ENCODE assay signal across 1 cellular context in the genomic region with DNA sequence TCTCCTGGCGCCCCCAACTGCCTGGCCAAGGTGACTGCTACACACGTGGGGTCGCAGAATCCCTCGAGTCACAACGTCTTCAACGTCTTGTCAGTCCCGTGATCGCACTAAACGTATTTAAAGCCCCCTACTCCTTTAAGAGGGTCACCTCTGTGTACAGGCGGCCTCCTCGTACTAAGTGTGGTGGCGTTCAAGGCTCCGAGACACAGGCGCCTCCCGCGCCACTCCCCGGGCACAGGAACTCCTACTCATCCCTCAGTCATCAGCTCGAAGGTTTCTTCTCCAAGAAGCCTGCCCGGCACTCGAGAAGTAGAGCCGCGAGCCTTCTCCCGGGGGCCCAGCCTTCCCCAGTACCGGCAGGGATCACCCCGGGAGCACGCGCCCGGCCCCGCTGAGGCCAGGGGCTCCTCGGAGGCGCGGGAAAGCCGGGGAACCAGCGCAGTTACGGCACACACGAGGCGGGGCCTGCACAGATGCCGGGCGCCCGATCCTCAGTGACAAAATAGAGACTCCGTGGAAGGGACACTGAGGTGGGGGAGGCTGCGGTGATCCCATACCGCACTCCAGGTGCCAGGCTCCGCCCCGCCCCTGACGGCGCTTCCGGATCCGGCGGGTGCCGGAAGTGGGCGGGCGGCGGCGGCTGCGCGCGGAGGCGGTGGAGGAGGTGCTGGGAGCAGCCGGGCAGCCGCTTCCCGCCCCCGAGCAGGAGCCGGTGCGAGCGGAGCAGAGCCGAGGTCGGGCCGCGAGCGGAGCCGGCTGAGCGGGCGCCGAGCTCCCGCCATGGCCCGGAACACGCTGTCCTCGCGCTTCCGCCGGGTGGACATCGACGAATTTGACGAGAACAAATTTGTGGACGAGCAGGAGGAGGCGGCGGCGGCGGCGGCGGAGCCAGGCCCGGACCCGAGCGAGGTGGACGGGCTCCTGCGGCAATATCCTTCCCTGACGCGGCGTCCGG.
TF ChIP-seq lines count a peak whose summit lies in the region.

No MANE protein-coding gene starts in this region.

TF ChIP-seq in GM23338, 12 proteins besides CTCF, POLR2A, EP300 and RAD21 (continued from another document):
- TF ChIP-seq, protein P1, sequence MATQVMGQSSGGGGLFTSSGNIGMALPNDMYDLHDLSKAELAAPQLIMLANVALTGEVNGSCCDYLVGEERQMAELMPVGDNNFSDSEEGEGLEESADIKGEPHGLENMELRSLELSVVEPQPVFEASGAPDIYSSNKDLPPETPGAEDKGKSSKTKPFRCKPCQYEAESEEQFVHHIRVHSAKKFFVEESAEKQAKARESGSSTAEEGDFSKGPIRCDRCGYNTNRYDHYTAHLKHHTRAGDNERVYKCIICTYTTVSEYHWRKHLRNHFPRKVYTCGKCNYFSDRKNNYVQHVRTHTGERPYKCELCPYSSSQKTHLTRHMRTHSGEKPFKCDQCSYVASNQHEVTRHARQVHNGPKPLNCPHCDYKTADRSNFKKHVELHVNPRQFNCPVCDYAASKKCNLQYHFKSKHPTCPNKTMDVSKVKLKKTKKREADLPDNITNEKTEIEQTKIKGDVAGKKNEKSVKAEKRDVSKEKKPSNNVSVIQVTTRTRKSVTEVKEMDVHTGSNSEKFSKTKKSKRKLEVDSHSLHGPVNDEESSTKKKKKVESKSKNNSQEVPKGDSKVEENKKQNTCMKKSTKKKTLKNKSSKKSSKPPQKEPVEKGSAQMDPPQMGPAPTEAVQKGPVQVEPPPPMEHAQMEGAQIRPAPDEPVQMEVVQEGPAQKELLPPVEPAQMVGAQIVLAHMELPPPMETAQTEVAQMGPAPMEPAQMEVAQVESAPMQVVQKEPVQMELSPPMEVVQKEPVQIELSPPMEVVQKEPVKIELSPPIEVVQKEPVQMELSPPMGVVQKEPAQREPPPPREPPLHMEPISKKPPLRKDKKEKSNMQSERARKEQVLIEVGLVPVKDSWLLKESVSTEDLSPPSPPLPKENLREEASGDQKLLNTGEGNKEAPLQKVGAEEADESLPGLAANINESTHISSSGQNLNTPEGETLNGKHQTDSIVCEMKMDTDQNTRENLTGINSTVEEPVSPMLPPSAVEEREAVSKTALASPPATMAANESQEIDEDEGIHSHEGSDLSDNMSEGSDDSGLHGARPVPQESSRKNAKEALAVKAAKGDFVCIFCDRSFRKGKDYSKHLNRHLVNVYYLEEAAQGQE (IDR thresholded peaks at IDR 0.05; ENCODE audit: unreplicated experiment): no peak
